Comparison of ENCODE assay signal across 7 cellular contexts in genomic region chr20:40683221-40683893, GRCh38. TPM values are rescaled to one million over a fixed set of nuclear protein-coding genes. Genes with fewer than 3 reads are reported as not detected.
DNase-seq lines count a peak whose midpoint lies in the region; ATAC-seq and TF ChIP-seq lines count a peak whose summit lies in the region.

No MANE protein-coding gene starts in this region.

- H3K9me3 Mint-ChIP-seq in mesothelial cell of epicardium: no peaks in the 10 kb centered on the region

- H3K36me3 ChIP-seq in RWPE2 (ENCODE audit: low read depth): no peaks in the 10 kb centered on the region
- peaks cover 0 to 20% (median 0%) of the 10 kb centered on the region in 3 donors for H3K36me3 ChIP-seq in esophagus squamous epithelium
- H3K36me3 ChIP-seq in tibial artery: no peaks in the 10 kb centered on the region
- no peaks in the 10 kb centered on the region for H3K36me3 ChIP-seq in MG63

- H3K9me3 ChIP-seq in RWPE2 (ENCODE audit: severe bottlenecking): no peaks in the 10 kb centered on the region
- no peaks in the 10 kb centered on the region for H3K9me3 ChIP-seq in esophagus squamous epithelium
- no peaks in the 10 kb centered on the region for H3K9me3 ChIP-seq in tibial artery
- no peaks in the 10 kb centered on the region for H3K9me3 ChIP-seq in MG63

- peak in 1 of 4 donors; percentile 21 for TF ChIP-seq POLR2A in esophagus squamous epithelium (IDR thresholded peaks at IDR 0.05)

- no peak overlapping the region for H3K27ac Mint-ChIP-seq in mesothelial cell of epicardium

- 24% methylated on average over 6 of the region's 58 CpGs; no CpG with 5 or more reads in 1 of the 2 donors for WGBS in esophagus squamous epithelium, 2 donors

- H3K4me3 Mint-ChIP-seq in mesothelial cell of epicardium: peak overlapping the region; percentile 79

- H3K4me1 ChIP-seq in RWPE2 (ENCODE audit: insufficient read depth, poor library complexity, severe bottlenecking) (no peaks in the 10 kb centered on the region), esophagus squamous epithelium (peaks cover 11 to 68% (median 32%) of the 10 kb centered on the region in 3 donors), tibial artery (peaks cover 0 to 51% (median 26%) of the 10 kb centered on the region in 4 donors)

- ATAC-seq in RWPE2 (ENCODE audit: low read depth): no peak

- no peak for TF ChIP-seq CTCF in RWPE2 (IDR thresholded peaks at IDR 0.05; ENCODE audit: poor library complexity, severe bottlenecking)
- TF ChIP-seq CTCF in esophagus squamous epithelium (IDR thresholded peaks at IDR 0.05): no peak
- no peak for TF ChIP-seq CTCF in mesothelial cell of epicardium (IDR thresholded peaks at IDR 0.05; ENCODE audit: unreplicated experiment)
- no peak for TF ChIP-seq CTCF in tibial artery (IDR thresholded peaks at IDR 0.05)

- H3K4me3 ChIP-seq in RWPE2 (ENCODE audit: severe bottlenecking) (no peak overlapping the region), esophagus squamous epithelium (peak overlapping the region; percentile 7 to 84 (median 60)), tibial artery (peak overlapping the region; percentile 49 to 50), MG63 (no peak overlapping the region)

- no peaks in the 10 kb centered on the region for H3K36me3 Mint-ChIP-seq in mesothelial cell of epicardium

- peaks cover 89% of the 10 kb centered on the region for H3K27me3 Mint-ChIP-seq in mesothelial cell of epicardium (ENCODE audit: low read depth)

- intact Hi-C loops in esophagus squamous epithelium (cut with DNase I): loop anchor here (10.0 kb wide), 1 partner anchor 399 kb away; no protein-coding TSS in a partner anchor
- intact Hi-C loops in tibial artery (cut with DNase I; ENCODE audit: low total_unique reads): loop anchor here (10.0 kb wide), 1 partner anchor 179 kb away; no protein-coding TSS in a partner anchor

- H3K27ac ChIP-seq in RWPE2 (ENCODE audit: poor library complexity, severe bottlenecking) (no peak overlapping the region), esophagus squamous epithelium (peak overlapping the region; percentile 47 to 65 (median 57)), tibial artery (peak overlapping the region; percentile 41 to 61)

- H3K4me1 Mint-ChIP-seq in mesothelial cell of epicardium: peaks cover 38% of the 10 kb centered on the region

- H3K27me3 ChIP-seq in RWPE2 (ENCODE audit: insufficient read depth, poor library complexity, severe bottlenecking) (peaks cover 55% of the 10 kb centered on the region), esophagus squamous epithelium (peaks cover 0 to 39% (median 0%) of the 10 kb centered on the region in 4 donors), tibial artery (no peaks in the 10 kb centered on the region), MG63 (peaks cover 7% of the 10 kb centered on the region)

- DNase-seq in RWPE2 (ENCODE audit: low spot score): peak; percentile 83
- no peak for DNase-seq in esophagus squamous epithelium (lab: John Stamatoyannopoulos, UW)
- DNase-seq in mesothelial cell of epicardium (ENCODE audit: low spot score in 2 of 2, unreplicated experiment in 2 of 2): peak; percentile 34 to 59
- peak in 1 of 2 donors; percentile 80 for DNase-seq in tibial artery
- no peak for DNase-seq in UCSD-AML1 (lab: John Stamatoyannopoulos, UW; ENCODE audit: unreplicated experiment)
- DNase-seq in MG63: no peak
- no peak for DNase-seq in DMS 273 (lab: John Stamatoyannopoulos, UW; ENCODE audit: unreplicated experiment)

RNA-seq across cellular contexts. Expression of gene MAFB, which starts 5.7 kb away (rescaled TPM):
- 10 to 100 TPM; 36.2 to 61.7 (median 39.6) TPM for total RNA-seq in esophagus squamous epithelium
- 10.8 to 11.5 TPM (median 11.1 TPM) in 3 replicates for total RNA-seq in mesothelial cell of epicardium
- 0.52 and 2.6 TPM in 2 replicates for total RNA-seq in MG63 (2014; rRNA removed; shearing (Covaris generic); ENCODE audit: low replicate concordance)

Comparison
In these comparisons a context has a peak if more than half of its experiments do, and no peak if none do; other contexts are left out.
1. DNase-seq: peak in RWPE2 (single experiment) and mesothelial cell of epicardium (2 of 2); none in esophagus squamous epithelium (single experiment), UCSD-AML1 (single experiment), MG63 (single experiment) and DMS 273 (single experiment).
2. H3K4me3 ChIP-seq: peak in esophagus squamous epithelium (4 of 4) and tibial artery (2 of 2); none in RWPE2 (single experiment) and MG63 (single experiment).